23 cellular contexts compared by ENCODE assay signal in genomic region chr14:54787263-54787662, GRCh38.
DNase-seq lines count a peak whose midpoint lies in the region; ATAC-seq, FAIRE-seq and TF ChIP-seq lines count a peak whose summit lies in the region.
"Had no signal": no experiment of that assay in that cellular context is flagged by ENCODE, and none has a peak within 500 bp of the region (broad histone marks: within the 10 kb centered on the region; RNA-seq: fewer than 3 reads in every experiment).

No MANE protein-coding gene starts in this region.

- H2AFZ ChIP-seq in HepG2 (ENCODE audit: low read length): no peak overlapping the region

- TF ChIP-seq CTCF in liver (IDR thresholded peaks at IDR 0.05; ENCODE audit: low read depth, low read length, missing input control) (no peak), HepG2 (CRISPR knock-in tag; IDR thresholded peaks at IDR 0.05) (no peak), upper lobe of right lung (IDR thresholded peaks at IDR 0.05) (no peak)

- DNase-seq in HepG2 (ENCODE audit: low spot score): no peak
- DNase-seq in UCSD-AML1 (lab: John Stamatoyannopoulos, UW; ENCODE audit: unreplicated experiment): peak; percentile 54
- DNase-seq in right cardiac atrium: peak in 2 of 3 donors; percentile 76 to 80
- DNase-seq in upper lobe of right lung: no peak
- DNase-seq in activated effector memory CD4-positive, alpha-beta T cell treated with anti-CD3 and anti-CD28 coated beads, Interleukin-2, amount 50 U/mL, for 16 hours: no peak
- DNase-seq in NAMALWA (ENCODE audit: low spot score): no peak
- DNase-seq: activated CD4-positive, alpha-beta memory T cell treated with anti-CD3 and anti-CD28 coated beads, Interleukin-2, amount 10 ng/mL, durations not matched to agents 7 days and 5 days; activated CD4-positive, CD25-positive, alpha-beta regulatory T cell; activated naive CD4-positive, alpha-beta T cell treated with Interleukin-2 at 50 U/mL for 16 hours; activated T-cell treated with anti-CD3 and anti-CD28 coated beads, Interleukin-2, amount 50 U/mL, for 1 hour; CD8-positive, alpha-beta T cell; HCEC 1CT; hippocampal formation; NCI-H1436; NCI-H2171 treated with DMSO at 0.1 percent for 48 hours; SJCRH30; stimulated activated CD4-positive, alpha-beta T cell treated with anti-CD3 and anti-CD28 coated beads, Interleukin-2, amount 100 ng/mL, for 48 hours; T-helper 17 cell had no signal

- TF ChIP-seq EP300 in HepG2 (IDR thresholded peaks at IDR 0.05; ENCODE audit: low read depth in 2 of 2, low read length in 2 of 2): no peak
- TF ChIP-seq EP300 in HepG2 (CRISPR knock-in tag; IDR thresholded peaks at IDR 0.05; ENCODE audit: borderline replicate concordance): no peak

- TF ChIP-seq POLR2A in HepG2 (IDR thresholded peaks at IDR 0.05; ENCODE audit: insufficient read depth in 1 of 2, low read depth in 2 of 2, low read length in 2 of 2): no peak

- intact Hi-C loops in HepG2 (cut with micrococcal nuclease; ENCODE audit: unreplicated experiment) (no loop called here), right cardiac atrium (cut with DNase I) (no loop called here), upper lobe of right lung (cut with DNase I) (no loop called here)

- in situ Hi-C loops in HepG2 (cut with HindIII; ENCODE audit: extremely low pct_ligation_motif_present, low pct_unique_long_range_greater_than_20kb): no loop called here

- no peak for FAIRE-seq in HepG2 (lab: Jason Lieb, UNC)

- H3K4me1 ChIP-seq in liver (ENCODE audit: control insufficient read depth in 4 of 4, insufficient read depth in 4 of 4, low read length in 3 of 4) (peaks cover 6 to 64% (median 25%) of the 10 kb centered on the region in 4 donors), HepG2 (ENCODE audit: insufficient read depth, low read length) (peaks cover 17% of the 10 kb centered on the region; the same call in 1 of the 2 replicates), right cardiac atrium (ENCODE audit: control insufficient read depth, insufficient read depth, low read length) (peaks cover 13% of the 10 kb centered on the region), upper lobe of right lung (peaks cover 4% of the 10 kb centered on the region)
- H3K4me1 ChIP-seq: SJCRH30, tibial nerve had no signal

- H3K27me3 ChIP-seq in liver (ENCODE audit: control insufficient read depth in 4 of 4, insufficient read depth in 4 of 4, low read length in 3 of 4) (no peaks in the 10 kb centered on the region), HepG2 (ENCODE audit: control insufficient read depth in 1 of 2, insufficient read depth in 2 of 2, low read length in 2 of 2) (no peaks in the 10 kb centered on the region), right cardiac atrium (ENCODE audit: control insufficient read depth, insufficient read depth) (no peaks in the 10 kb centered on the region), upper lobe of right lung (no peaks in the 10 kb centered on the region)
- H3K27me3 ChIP-seq: cardiac muscle cell, SJCRH30, tibial nerve had no signal

- POLR2A ChIA-PET in HepG2 (lab: Yijun Ruan, JAX): no interaction called here

- no peaks in the 10 kb centered on the region for H4K20me1 ChIP-seq in HepG2 (ENCODE audit: insufficient read depth, low read length)

- H3K27ac ChIP-seq in liver (ENCODE audit: low read depth in 1 of 2, low read length in 2 of 2): peak overlapping the region; percentile 11 to 32
- H3K27ac ChIP-seq in HepG2 (ENCODE audit: extremely low read length, insufficient read depth, low read length): no peak overlapping the region
- peak overlapping the region; percentile 75 for H3K27ac ChIP-seq in right cardiac atrium (ENCODE audit: low read length)
- H3K27ac ChIP-seq in upper lobe of right lung: no peak overlapping the region
- H3K27ac ChIP-seq: cardiac muscle cell, SJCRH30, tibial nerve had no signal

- CTCF ChIA-PET in HepG2 (lab: Yijun Ruan, JAX; ENCODE audit: low intra/inter-chr PET ratio, low total read pairs): no interaction called here

- H3K79me2 ChIP-seq in HepG2 (ENCODE audit: insufficient read depth, low read length): no peaks in the 10 kb centered on the region

- H3K4me2 ChIP-seq in HepG2 (ENCODE audit: low read depth, low read length): no peak overlapping the region
- H3K4me2 ChIP-seq: smooth muscle cell had no signal

- TF ChIP-seq RAD21 in liver (IDR thresholded peaks at IDR 0.05) (no peak), HepG2 (CRISPR knock-in tag; IDR thresholded peaks at IDR 0.05) (no peak)

- no TSS peak for BruUV-seq in HepG2 (replicated peaks; lab: Mats Ljungman, UMichigan)

- H3K4me3 ChIP-seq in liver (ENCODE audit: low read depth in 1 of 3, low read length in 3 of 3) (no peak overlapping the region), HepG2 (replicated peaks in 1 of 3; ENCODE audit: insufficient read depth in 1 of 3, low read depth in 2 of 3, low read length in 3 of 3) (no peak overlapping the region), right cardiac atrium (ENCODE audit: low read length) (no peak overlapping the region), upper lobe of right lung (no peak overlapping the region)
- H3K4me3 ChIP-seq: cardiac muscle cell, SJCRH30, smooth muscle cell, tibial nerve had no signal

- 72% methylated on average over 1 of the region's 1 CpG for WGBS in liver
- 100% methylated on average over 1 of the region's 1 CpG for WGBS in HepG2 (ENCODE audit: low lambda C conversion rate)
- 50% methylated on average over 1 of the region's 1 CpG for WGBS in right cardiac atrium

- peaks cover 2 to 25% (median 14%) of the 10 kb centered on the region in 4 donors for H3K36me3 ChIP-seq in liver (ENCODE audit: control insufficient read depth in 4 of 4, insufficient read depth in 3 of 4, low read depth in 1 of 4, low read length in 3 of 4)
- H3K36me3 ChIP-seq in HepG2 (replicated peaks in 1 of 2; ENCODE audit: control insufficient read depth in 1 of 2, insufficient read depth in 2 of 2, low read length in 2 of 2): peaks cover 49 to 88% of the 10 kb centered on the region in 2 experiments
- H3K36me3 ChIP-seq in upper lobe of right lung: peaks cover 45% of the 10 kb centered on the region
- H3K36me3 ChIP-seq: SJCRH30 had no signal

- H3K9ac ChIP-seq in liver (ENCODE audit: low read depth in 1 of 2, low read length in 2 of 2) (no peak overlapping the region), HepG2 (ENCODE audit: insufficient read depth, low read depth, low read length) (no peak overlapping the region)

- H3K9me3 ChIP-seq in liver (ENCODE audit: control insufficient read depth in 4 of 4, low read length in 3 of 4) (no peaks in the 10 kb centered on the region), HepG2 (ENCODE audit: low read length) (no peaks in the 10 kb centered on the region), right cardiac atrium (ENCODE audit: control insufficient read depth, low read length) (no peaks in the 10 kb centered on the region), upper lobe of right lung (no peaks in the 10 kb centered on the region)
- H3K9me3 ChIP-seq: SJCRH30, tibial nerve had no signal

- ATAC-seq in HepG2 (no peak), right cardiac atrium (peak in 1 of 2 donors; percentile 8), upper lobe of right lung (peak; percentile 14), HG03378 (IDR thresholded peaks at IDR 0.05; ENCODE audit: unreplicated experiment) (no peak)
- ATAC-seq: CD8-positive, alpha-beta T cell; T-helper 17 cell had no signal

TF ChIP-seq in liver, 16 proteins besides CTCF, POLR2A, EP300 and RAD21:
- TF ChIP-seq FOXA2 (IDR thresholded peaks at IDR 0.05): no peak
- no peak for TF ChIP-seq HNF4G (IDR thresholded peaks at IDR 0.05)
- TF ChIP-seq HNF4A (conservative IDR thresholded peaks at IDR 0.05): no peak
- TF ChIP-seq SP1 (IDR thresholded peaks at IDR 0.05): no peak
- no peak for TF ChIP-seq NR2F2 (IDR thresholded peaks at IDR 0.05)

TF ChIP-seq in HepG2, 621 proteins besides CTCF, POLR2A, EP300 and RAD21 (continues in another document):
- TF ChIP-seq ZNF879 (CRISPR knock-in tag; IDR thresholded peaks at IDR 0.05) (no peak), ZNF562 (CRISPR knock-in tag; IDR thresholded peaks at IDR 0.05; ENCODE audit: borderline replicate concordance) (no peak), ZNF547 (CRISPR knock-in tag; IDR thresholded peaks at IDR 0.05) (no peak), NR2C2 (CRISPR knock-in tag; IDR thresholded peaks at IDR 0.05; ENCODE audit: borderline replicate concordance) (no peak), ZBTB10 (CRISPR knock-in tag; IDR thresholded peaks at IDR 0.05; ENCODE audit: borderline replicate concordance) (no peak), KLF12 (CRISPR knock-in tag; IDR thresholded peaks at IDR 0.05; ENCODE audit: borderline replicate concordance) (no peak), TAF1 (CRISPR knock-in tag; IDR thresholded peaks at IDR 0.05) (no peak), ZNF652 (CRISPR knock-in tag; IDR thresholded peaks at IDR 0.05; ENCODE audit: borderline replicate concordance, low read depth) (no peak)

Comparison
In these comparisons a context has a peak if more than half of its experiments do, and no peak if none do; other contexts are left out.
1. H3K27ac ChIP-seq: peak in liver (2 of 2) and right cardiac atrium (single experiment); none in HepG2 (single experiment) and upper lobe of right lung (single experiment).
2. DNase-seq: peak in UCSD-AML1 (single experiment) and right cardiac atrium (2 of 3); none in HepG2 (single experiment), upper lobe of right lung (single experiment), activated effector memory CD4-positive, alpha-beta T cell treated with anti-CD3 and anti-CD28 coated beads, Interleukin-2, amount 50 U/mL, for 16 hours (single experiment) and NAMALWA (single experiment).